ENCODE assay signal across 1 cellular context in the genomic region with DNA sequence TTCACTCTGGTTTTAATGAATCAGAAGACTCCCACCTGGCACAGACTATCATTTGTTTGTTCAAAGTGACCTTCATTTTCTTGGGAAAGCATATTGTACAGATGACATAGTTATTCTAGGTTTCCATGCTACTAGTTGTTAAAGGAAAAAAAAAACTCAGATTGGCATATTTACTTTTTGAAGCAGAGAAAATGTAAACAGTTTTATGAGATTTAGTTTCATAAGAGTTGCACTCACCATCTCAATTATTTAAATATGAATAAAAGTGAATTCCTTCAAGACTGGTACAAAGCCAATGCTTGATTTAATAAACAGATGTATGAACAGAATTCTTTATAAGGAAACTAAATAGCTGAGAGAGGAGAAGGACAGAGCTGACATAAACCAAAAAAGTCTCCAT.
TF ChIP-seq lines count a peak whose summit lies in the region.

No MANE protein-coding gene starts in this region.

TF ChIP-seq in SK-N-SH, 30 proteins besides CTCF, POLR2A, EP300 and RAD21 (continued from another document):
- TF ChIP-seq, protein P1, sequence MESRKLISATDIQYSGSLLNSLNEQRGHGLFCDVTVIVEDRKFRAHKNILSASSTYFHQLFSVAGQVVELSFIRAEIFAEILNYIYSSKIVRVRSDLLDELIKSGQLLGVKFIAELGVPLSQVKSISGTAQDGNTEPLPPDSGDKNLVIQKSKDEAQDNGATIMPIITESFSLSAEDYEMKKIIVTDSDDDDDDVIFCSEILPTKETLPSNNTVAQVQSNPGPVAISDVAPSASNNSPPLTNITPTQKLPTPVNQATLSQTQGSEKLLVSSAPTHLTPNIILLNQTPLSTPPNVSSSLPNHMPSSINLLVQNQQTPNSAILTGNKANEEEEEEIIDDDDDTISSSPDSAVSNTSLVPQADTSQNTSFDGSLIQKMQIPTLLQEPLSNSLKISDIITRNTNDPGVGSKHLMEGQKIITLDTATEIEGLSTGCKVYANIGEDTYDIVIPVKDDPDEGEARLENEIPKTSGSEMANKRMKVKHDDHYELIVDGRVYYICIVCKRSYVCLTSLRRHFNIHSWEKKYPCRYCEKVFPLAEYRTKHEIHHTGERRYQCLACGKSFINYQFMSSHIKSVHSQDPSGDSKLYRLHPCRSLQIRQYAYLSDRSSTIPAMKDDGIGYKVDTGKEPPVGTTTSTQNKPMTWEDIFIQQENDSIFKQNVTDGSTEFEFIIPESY (IDR thresholded peaks at IDR 0.05; ENCODE audit: borderline replicate concordance, low read depth) = no peak
- TF ChIP-seq ELF1 (IDR thresholded peaks at IDR 0.05) (no peak), FOXJ3 (CRISPR knock-in tag; IDR thresholded peaks at IDR 0.05) (no peak), TAF1 (IDR thresholded peaks at IDR 0.05; ENCODE audit: borderline replicate concordance, low read depth, low read length) (no peak), GABPA (IDR thresholded peaks at IDR 0.05; ENCODE audit: low read depth) (no peak), POLR2AphosphoS5 (IDR thresholded peaks at IDR 0.05; ENCODE audit: low read depth, low read length) (no peak), EZH2phosphoT487 (IDR thresholded peaks at IDR 0.05; ENCODE audit: borderline replicate concordance, low read depth) (no peak), YY1 (IDR thresholded peaks at IDR 0.05; ENCODE audit: low read depth) (no peak), FOXM1 (IDR thresholded peaks at IDR 0.05; ENCODE audit: low read depth) (no peak), RFX5 (IDR thresholded peaks at IDR 0.05; ENCODE audit: low read length) (no peak)
